ENCODE assay signal across 26 cellular contexts in the genomic region with DNA sequence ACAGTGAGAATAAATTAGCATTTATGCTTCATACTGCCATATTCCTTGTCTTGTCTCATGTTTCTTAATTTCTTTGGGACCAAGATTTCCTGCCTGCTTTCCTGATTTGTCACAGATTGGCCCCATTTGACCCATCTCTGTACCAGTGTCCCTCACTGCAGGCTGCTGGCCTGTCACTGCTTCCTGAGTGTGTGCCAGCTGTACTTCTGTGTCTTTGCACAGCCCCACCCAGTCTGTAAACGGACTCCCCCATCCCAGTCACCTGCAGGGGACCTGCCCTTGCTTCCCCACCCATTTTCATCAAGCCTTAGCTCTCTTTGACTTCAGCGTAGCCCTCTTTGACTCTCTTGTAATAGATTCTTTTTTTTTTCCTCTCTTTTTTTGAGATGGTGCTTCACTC.
DNase-seq lines count a peak whose midpoint lies in the region; ATAC-seq and TF ChIP-seq lines count a peak whose summit lies in the region.
"Had no signal": no experiment of that assay in that cellular context is flagged by ENCODE, and none has a peak within 500 bp of the region (broad histone marks: within the 10 kb centered on the region; RNA-seq: fewer than 3 reads in every experiment).

No MANE protein-coding gene starts in this region.

- peaks cover 69% of the 10 kb centered on the region for H3K36me3 ChIP-seq in BLaER1
- no peaks in the 10 kb centered on the region for H3K36me3 ChIP-seq in upper lobe of left lung
- H3K36me3 ChIP-seq in thyroid gland = no peaks in the 10 kb centered on the region
- H3K36me3 ChIP-seq: right lobe of liver had no signal

- peaks cover 18% of the 10 kb centered on the region for H3K36me3 Mint-ChIP-seq in osteocyte (ENCODE audit: unreplicated experiment)
- H3K36me3 Mint-ChIP-seq: stimulated activated memory B cell treated with anti-CD40 and anti-IgM and Interleukin-4, amounts not matched to agents 10 μg/mL and 1 μg/mL and 100 μg/mL, for 72 hours had no signal

- no peak for TF ChIP-seq EP300 in upper lobe of left lung (IDR thresholded peaks at IDR 0.05)

- peak overlapping the region; percentile 9 for H3K27ac Mint-ChIP-seq in osteocyte (ENCODE audit: unreplicated experiment)
- H3K27ac Mint-ChIP-seq: activated CD4-positive, alpha-beta T cell treated with anti-CD3 and anti-CD28 coated beads, Interleukin-2, amount 10 ng/mL, durations not matched to agents 7 days and 5 days; activated naive CD8-positive, alpha-beta T cell treated with anti-CD3 and anti-CD28 coated beads, Interleukin-2, amount 50 U/mL, for 24 hours; activated T-cell treated with anti-CD3 and anti-CD28 coated beads, Interleukin-2, amount 50 U/mL, for 24 hours; stimulated activated memory B cell treated with anti-CD40 and anti-IgM and Interleukin-4, amounts not matched to agents 10 μg/mL and 1 μg/mL and 100 μg/mL, for 72 hours had no signal

- H3K27ac ChIP-seq in BLaER1 = no peak overlapping the region
- H3K27ac ChIP-seq in epithelial cell of prostate = peak overlapping the region; percentile 100
- no peak overlapping the region for H3K27ac ChIP-seq in upper lobe of left lung
- H3K27ac ChIP-seq in thyroid gland = peak overlapping the region in 1 of 3 donors; percentile 36
- H3K27ac ChIP-seq: body of pancreas, right lobe of liver had no signal

- peaks cover 72% of the 10 kb centered on the region for H3K4me1 Mint-ChIP-seq in osteocyte (ENCODE audit: unreplicated experiment)
- H3K4me1 Mint-ChIP-seq: activated CD4-positive, alpha-beta T cell treated with anti-CD3 and anti-CD28 coated beads, Interleukin-2, amount 10 ng/mL, durations not matched to agents 7 days and 5 days; activated naive CD8-positive, alpha-beta T cell treated with anti-CD3 and anti-CD28 coated beads, Interleukin-2, amount 50 U/mL, for 24 hours; stimulated activated memory B cell treated with anti-CD40 and anti-IgM and Interleukin-4, amounts not matched to agents 10 μg/mL and 1 μg/mL and 100 μg/mL, for 72 hours had no signal

- 56 to 68% methylated on average over 2 of the region's 2 CpGs for WGBS in upper lobe of left lung, 2 donors
- 77 to 83% methylated on average over 2 of the region's 2 CpGs for WGBS in thyroid gland, 2 donors

- H3K27me3 Mint-ChIP-seq in osteocyte (ENCODE audit: unreplicated experiment) = no peaks in the 10 kb centered on the region

- TF ChIP-seq CTCF in osteocyte (IDR thresholded peaks at IDR 0.05) (no peak), upper lobe of left lung (IDR thresholded peaks at IDR 0.05) (no peak), thyroid gland (IDR thresholded peaks at IDR 0.05) (no peak)

- H3K4me1 ChIP-seq in BLaER1 (peaks cover 63% of the 10 kb centered on the region), upper lobe of left lung (peaks cover 0 to 18% (median 8%) of the 10 kb centered on the region in 4 donors), thyroid gland (peaks cover 0 to 12% of the 10 kb centered on the region in 2 donors)
- H3K4me1 ChIP-seq: body of pancreas, right lobe of liver had no signal

- no peak overlapping the region for H3K4me3 ChIP-seq in BLaER1
- H3K4me3 ChIP-seq in upper lobe of left lung = no peak overlapping the region
- H3K4me3 ChIP-seq in thyroid gland (replicated peaks in 1 of 3) = no peak overlapping the region
- H3K4me3 ChIP-seq: body of pancreas, right lobe of liver had no signal

- intact Hi-C loops in thyroid gland (cut with DNase I) = no loop called here

- ATAC-seq in upper lobe of left lung (ENCODE audit: low FRiP score in 2 of 2) = no peak
- ATAC-seq: activated naive CD8-positive, alpha-beta T cell treated with anti-CD3 and anti-CD28 coated beads, Interleukin-2, amount 50 U/mL, for 24 hours; body of pancreas; HCT116; right lobe of liver; stimulated activated memory B cell treated with anti-CD40 and anti-IgM and Interleukin-4, amounts not matched to agents 10 μg/mL and 1 μg/mL and 100 μg/mL, for 72 hours had no signal

- H4K20me1 ChIP-seq in BLaER1 = peaks cover 53% of the 10 kb centered on the region

- no peaks in the 10 kb centered on the region for H3K9me3 Mint-ChIP-seq in osteocyte (ENCODE audit: unreplicated experiment)
- H3K9me3 Mint-ChIP-seq: activated CD4-positive, alpha-beta T cell treated with anti-CD3 and anti-CD28 coated beads, Interleukin-2, amount 10 ng/mL, durations not matched to agents 7 days and 5 days; activated naive CD8-positive, alpha-beta T cell treated with anti-CD3 and anti-CD28 coated beads, Interleukin-2, amount 50 U/mL, for 24 hours; activated T-cell treated with anti-CD3 and anti-CD28 coated beads, Interleukin-2, amount 50 U/mL, for 24 hours; stimulated activated memory B cell treated with anti-CD40 and anti-IgM and Interleukin-4, amounts not matched to agents 10 μg/mL and 1 μg/mL and 100 μg/mL, for 72 hours had no signal

- no peak overlapping the region for H3K4me3 Mint-ChIP-seq in osteocyte (ENCODE audit: unreplicated experiment)
- H3K4me3 Mint-ChIP-seq: activated CD4-positive, alpha-beta T cell treated with anti-CD3 and anti-CD28 coated beads, Interleukin-2, amount 10 ng/mL, durations not matched to agents 7 days and 5 days; activated naive CD8-positive, alpha-beta T cell treated with anti-CD3 and anti-CD28 coated beads, Interleukin-2, amount 50 U/mL, for 24 hours; activated T-cell treated with anti-CD3 and anti-CD28 coated beads, Interleukin-2, amount 50 U/mL, for 24 hours; stimulated activated memory B cell treated with anti-CD40 and anti-IgM and Interleukin-4, amounts not matched to agents 10 μg/mL and 1 μg/mL and 100 μg/mL, for 72 hours had no signal

- TF ChIP-seq POLR2A in upper lobe of left lung (IDR thresholded peaks at IDR 0.05) = no peak
- no peak for TF ChIP-seq POLR2A in thyroid gland (IDR thresholded peaks at IDR 0.05)

- H3K27me3 ChIP-seq in BLaER1 (no peaks in the 10 kb centered on the region), upper lobe of left lung (no peaks in the 10 kb centered on the region), thyroid gland (no peaks in the 10 kb centered on the region)
- H3K27me3 ChIP-seq: body of pancreas, right lobe of liver had no signal

- H3K9ac ChIP-seq in BLaER1 = no peak overlapping the region

- H3K9me3 ChIP-seq in BLaER1 (peaks cover 3% of the 10 kb centered on the region; the same call in 1 of the 2 replicates), upper lobe of left lung (no peaks in the 10 kb centered on the region), thyroid gland (no peaks in the 10 kb centered on the region)
- H3K9me3 ChIP-seq: body of pancreas, right lobe of liver had no signal

- DNase-seq in LoVo (ENCODE audit: low spot score) (peak; percentile 9), epithelial cell of prostate (ENCODE audit: low read depth, low spot score) (no peak), osteocyte (ENCODE audit: extremely low spot score, unreplicated experiment) (no peak), upper lobe of left lung (no peak), thyroid gland (no peak), SW480 (ENCODE audit: low spot score) (no peak), NCI-H1436 treated with DMSO at 0.1 percent for 48 hours (lab: John Stamatoyannopoulos, UW) (no peak)
- DNase-seq: ACHN; activated CD4-positive, alpha-beta T cell treated with anti-CD3 and anti-CD28 coated beads, Interleukin-2, amount 10 ng/mL, durations not matched to agents 7 days and 5 days; activated naive CD8-positive, alpha-beta T cell treated with anti-CD3 and anti-CD28 coated beads, Interleukin-2, amount 50 U/mL, for 24 hours; activated T-cell treated with anti-CD3 and anti-CD28 coated beads, Interleukin-2, amount 50 U/mL, for 24 hours; body of pancreas; C1 segment of cervical spinal cord; NCI-H1105; NCI-H2081 treated with DMSO at 0.1 percent for 48 hours; NCI-H345; NCI-H82; OCI-M1; posterior cingulate gyrus; right lobe of liver; SHP77 treated with DMSO at 0.1 percent for 48 hours; stimulated activated CD4-positive, alpha-beta T cell treated with anti-CD3 and anti-CD28 coated beads, Interleukin-4, amount 100 ng/mL, for 24 hours; T1000 had no signal

- peak overlapping the region; percentile 37; the same call in 1 of the 2 replicates for H3K4me2 ChIP-seq in BLaER1
